ENCODE assay signal across 10 cellular contexts in the genomic region with DNA sequence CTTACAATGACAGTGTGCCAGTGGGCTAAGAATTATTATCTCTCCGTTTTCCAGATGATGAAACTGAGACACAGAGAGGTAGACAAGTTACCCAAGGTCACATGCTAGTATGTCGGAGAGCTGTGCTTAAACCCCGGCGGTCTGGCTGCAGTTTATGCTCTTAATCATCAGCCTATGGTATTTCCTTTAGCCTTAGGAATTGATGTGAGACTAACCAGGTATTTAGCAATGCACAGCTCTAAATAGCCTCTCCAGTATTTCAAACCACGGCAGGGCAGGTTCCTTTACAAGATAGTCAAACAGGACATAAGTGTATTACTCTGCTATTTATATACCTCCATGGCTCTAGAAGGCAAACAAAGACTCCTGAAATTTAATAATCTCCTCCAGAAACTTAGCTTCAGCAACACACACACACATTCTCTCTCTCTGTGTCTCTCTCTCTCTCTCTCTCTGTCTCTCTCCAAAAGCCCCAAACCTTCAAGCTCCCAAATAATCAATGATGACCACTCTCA.
A peak's percentile ranks its signal among the peaks of the same experiment; 100 is the strongest.
DNase-seq lines count a peak whose midpoint lies in the region; ATAC-seq and TF ChIP-seq lines count a peak whose summit lies in the region.
"Had no signal": no experiment of that assay in that cellular context is flagged by ENCODE, and none has a peak within 500 bp of the region (broad histone marks: within the 10 kb centered on the region; RNA-seq: fewer than 3 reads in every experiment).

No MANE protein-coding gene starts in this region.

- H3K9me3 Mint-ChIP-seq in stimulated activated naive B cell treated with anti-CD40 and anti-IgM and Interleukin-4, amounts not matched to agents 10 μg/mL and 1 μg/mL and 100 μg/mL, for 72 hours = peaks cover 0 to 5% of the 10 kb centered on the region in 2 donors
- H3K9me3 Mint-ChIP-seq: activated naive CD4-positive, alpha-beta T cell treated with anti-CD3 and anti-CD28 coated beads, Interleukin-2, amount 50 U/mL, for 24 hours had no signal

- H3K27me3 ChIP-seq in RWPE2 (ENCODE audit: insufficient read depth, poor library complexity, severe bottlenecking) (no peaks in the 10 kb centered on the region), tibial artery (peaks cover 0 to 10% of the 10 kb centered on the region in 2 donors)

- H3K27ac ChIP-seq in RWPE2 (ENCODE audit: poor library complexity, severe bottlenecking) = peak overlapping the region; percentile 97
- no peak overlapping the region for H3K27ac ChIP-seq in tibial artery

- no peaks in the 10 kb centered on the region for H3K27me3 Mint-ChIP-seq in stimulated activated naive B cell treated with anti-CD40 and anti-IgM and Interleukin-4, amounts not matched to agents 10 μg/mL and 1 μg/mL and 100 μg/mL, for 72 hours
- H3K27me3 Mint-ChIP-seq: activated naive CD4-positive, alpha-beta T cell treated with anti-CD3 and anti-CD28 coated beads, Interleukin-2, amount 50 U/mL, for 24 hours had no signal

- peaks cover 57% of the 10 kb centered on the region for H3K4me1 ChIP-seq in RWPE2 (ENCODE audit: insufficient read depth, poor library complexity, severe bottlenecking)
- peaks cover 0 to 5% (median 2%) of the 10 kb centered on the region in 4 donors for H3K4me1 ChIP-seq in tibial artery

- no peak overlapping the region for H3K4me3 Mint-ChIP-seq in stimulated activated naive B cell treated with anti-CD40 and anti-IgM and Interleukin-4, amounts not matched to agents 10 μg/mL and 1 μg/mL and 100 μg/mL, for 72 hours
- H3K4me3 Mint-ChIP-seq: activated naive CD4-positive, alpha-beta T cell treated with anti-CD3 and anti-CD28 coated beads, Interleukin-2, amount 50 U/mL, for 24 hours had no signal

- peaks cover 46 to 66% of the 10 kb centered on the region in 2 donors for H3K4me1 Mint-ChIP-seq in stimulated activated naive B cell treated with anti-CD40 and anti-IgM and Interleukin-4, amounts not matched to agents 10 μg/mL and 1 μg/mL and 100 μg/mL, for 72 hours

- peak overlapping the region; percentile 59 for H3K27ac Mint-ChIP-seq in stimulated activated naive B cell treated with anti-CD40 and anti-IgM and Interleukin-4, amounts not matched to agents 10 μg/mL and 1 μg/mL and 100 μg/mL, for 72 hours

- intact Hi-C loops in Right ventricle myocardium inferior (cut with DNase I) = loop anchor here (5.0 to 10.0 kb wide), 3 partner anchors 83 to 1541 kb away; a partner anchor contains a TSS
- intact Hi-C loops in cardiac septum (cut with DNase I) = loop anchor here (5.0 kb wide), 1 partner anchor 153 kb away; no protein-coding TSS in a partner anchor
- intact Hi-C loops in tibial artery (cut with DNase I; ENCODE audit: low total_unique reads) = no loop called here

- H3K36me3 ChIP-seq in RWPE2 (ENCODE audit: low read depth) (no peaks in the 10 kb centered on the region), tibial artery (no peaks in the 10 kb centered on the region)

- peaks cover 0 to 5% of the 10 kb centered on the region in 2 donors for H3K36me3 Mint-ChIP-seq in stimulated activated naive B cell treated with anti-CD40 and anti-IgM and Interleukin-4, amounts not matched to agents 10 μg/mL and 1 μg/mL and 100 μg/mL, for 72 hours
- H3K36me3 Mint-ChIP-seq: activated naive CD4-positive, alpha-beta T cell treated with anti-CD3 and anti-CD28 coated beads, Interleukin-2, amount 50 U/mL, for 24 hours had no signal

- H3K4me3 ChIP-seq in RWPE2 (ENCODE audit: severe bottlenecking) = no peak overlapping the region
- no peak overlapping the region for H3K4me3 ChIP-seq in tibial artery

- TF ChIP-seq CTCF in RWPE2 (IDR thresholded peaks at IDR 0.05; ENCODE audit: poor library complexity, severe bottlenecking) (no peak), tibial artery (IDR thresholded peaks at IDR 0.05) (no peak)

- DNase-seq in Right ventricle myocardium inferior (ENCODE audit: missing footprints) (no peak), cardiac septum (ENCODE audit: low spot score) (no peak), RWPE2 (ENCODE audit: low spot score) (peak; percentile 95), tibial artery (no peak)
- no peak for DNase-seq in stimulated activated naive B cell treated with anti-CD40 and anti-IgM and Interleukin-4, amounts not matched to agents 10 μg/mL and 1 μg/mL and 100 μg/mL, for 72 hours
- DNase-seq: DND-41 had no signal

- ATAC-seq in Right ventricle myocardium inferior = peak; percentile 13
- ATAC-seq in RWPE2 (ENCODE audit: low read depth) = peak; percentile 83
- ATAC-seq in esophagus mucosa = peak; percentile 87
- no peak for ATAC-seq in stimulated activated naive B cell treated with anti-CD40 and anti-IgM and Interleukin-4, amounts not matched to agents 10 μg/mL and 1 μg/mL and 100 μg/mL, for 72 hours (replicated peaks)
- ATAC-seq in GM19395 (IDR thresholded peaks at IDR 0.05; ENCODE audit: unreplicated experiment) = no peak
- ATAC-seq in HG03565 (IDR thresholded peaks at IDR 0.05; ENCODE audit: unreplicated experiment) = no peak

- H3K9me3 ChIP-seq in RWPE2 (ENCODE audit: severe bottlenecking) (no peaks in the 10 kb centered on the region), tibial artery (no peaks in the 10 kb centered on the region)

Comparison
In these comparisons a context has a peak if more than half of its experiments do, and no peak if none do; other contexts are left out.
1. ATAC-seq: peak in Right ventricle myocardium inferior (single experiment), RWPE2 (single experiment) and esophagus mucosa (single experiment); none in stimulated activated naive B cell treated with anti-CD40 and anti-IgM and Interleukin-4, amounts not matched to agents 10 μg/mL and 1 μg/mL and 100 μg/mL, for 72 hours (0 of 2), GM19395 (single experiment) and HG03565 (single experiment).